Comparison of ENCODE assay signal across 1 cellular context in genomic region chr7:148380581-148381419, GRCh38.
TF ChIP-seq lines count a peak whose summit lies in the region.

No MANE protein-coding gene starts in this region.

TF ChIP-seq in HEK293, 187 proteins besides CTCF, POLR2A, EP300 and RAD21 (continued from another document):
- TF ChIP-seq ZNF610 (tag by site-specific recombination; IDR thresholded peaks at IDR 0.05; ENCODE audit: borderline replicate concordance) = no peak
- no peak for TF ChIP-seq RBAK (tag by site-specific recombination; IDR thresholded peaks at IDR 0.05)
- no peak for TF ChIP-seq SP2 (tag by site-specific recombination; IDR thresholded peaks at IDR 0.05)
- no peak for TF ChIP-seq SP3 (tag by site-specific recombination; IDR thresholded peaks at IDR 0.05)
- TF ChIP-seq ZNF660 (tag by site-specific recombination; IDR thresholded peaks at IDR 0.05) = no peak
- no peak for TF ChIP-seq ZNF394 (tag by site-specific recombination; IDR thresholded peaks at IDR 0.05; ENCODE audit: borderline replicate concordance)
- TF ChIP-seq ZBTB26 (tag by site-specific recombination; optimal IDR thresholded peaks at IDR 0.05) = no peak
- TF ChIP-seq ATF2 (tag by site-specific recombination; IDR thresholded peaks at IDR 0.05; ENCODE audit: low read depth) = 0 out of 2 replicates have a peak, but pooled peaks have one; percentile 21
- TF ChIP-seq MZF1 (tag by site-specific recombination; IDR thresholded peaks at IDR 0.05; ENCODE audit: borderline replicate concordance) = peak; percentile 67
- no peak for TF ChIP-seq SETDB1 (IDR thresholded peaks at IDR 0.05; ENCODE audit: insufficient read length, low read length)
- no peak for TF ChIP-seq ZNF324 (tag by site-specific recombination; IDR thresholded peaks at IDR 0.05)
- no peak for TF ChIP-seq ZBTB10 (tag by site-specific recombination; IDR thresholded peaks at IDR 0.05)
- no peak for TF ChIP-seq ZNF433 (tag by site-specific recombination; IDR thresholded peaks at IDR 0.05; ENCODE audit: low read depth)
- no peak for TF ChIP-seq ZNF654 (tag by site-specific recombination; IDR thresholded peaks at IDR 0.05; ENCODE audit: low read depth)
- TF ChIP-seq ZFP41 (tag by site-specific recombination; IDR thresholded peaks at IDR 0.05; ENCODE audit: borderline replicate concordance) = no peak
- TF ChIP-seq ZNF639 (tag by site-specific recombination; IDR thresholded peaks at IDR 0.05) = no peak
